In the genomic region with DNA sequence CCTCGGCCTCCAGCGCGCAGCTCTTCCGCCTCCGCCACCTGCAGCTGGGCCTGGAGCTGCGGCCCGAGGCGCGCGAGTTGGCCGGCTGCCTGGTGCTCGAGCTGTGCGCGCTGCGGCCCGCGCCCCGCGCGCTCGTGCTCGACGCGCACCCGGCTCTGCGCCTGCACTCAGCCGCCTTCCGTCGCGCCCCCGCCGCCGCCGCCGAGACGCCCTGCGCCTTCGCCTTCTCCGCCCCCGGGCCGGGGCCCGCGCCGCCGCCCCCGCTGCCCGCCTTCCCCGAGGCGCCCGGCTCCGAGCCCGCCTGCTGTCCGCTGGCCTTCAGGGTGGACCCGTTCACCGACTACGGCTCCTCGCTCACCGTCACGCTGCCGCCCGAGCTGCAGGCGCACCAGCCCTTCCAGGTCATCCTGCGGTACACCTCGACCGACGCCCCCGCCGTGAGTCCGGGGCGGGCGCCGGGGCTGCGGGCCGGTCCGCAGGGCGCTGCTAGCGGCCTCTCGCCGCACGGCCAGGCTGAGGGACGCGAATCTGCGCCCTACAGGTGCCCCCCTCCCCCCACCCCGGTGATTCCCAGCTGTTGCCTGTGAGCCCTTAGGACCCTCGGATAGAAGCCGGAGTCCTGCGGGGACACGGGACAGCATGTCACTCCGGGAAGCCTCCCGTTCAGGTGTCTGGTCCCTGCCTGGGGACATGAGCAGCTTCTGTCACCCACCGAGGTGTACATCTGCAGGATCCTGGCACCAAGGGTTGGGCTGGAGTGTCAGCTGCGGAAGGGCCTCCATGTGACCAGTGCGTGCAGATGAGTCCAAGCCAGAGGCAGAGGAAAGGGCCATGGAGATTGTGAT, we compare ENCODE assay signal across 8 cellular contexts. TPM values are rescaled to one million over a fixed set of nuclear protein-coding genes. Genes with fewer than 3 reads are reported as not detected.
A peak's percentile ranks its signal among the peaks of the same experiment; 100 is the strongest.
DNase-seq lines count a peak whose midpoint lies in the region; ATAC-seq and TF ChIP-seq lines count a peak whose summit lies in the region.

No MANE protein-coding gene starts in this region.

- TF ChIP-seq CTCF in dorsolateral prefrontal cortex (IDR thresholded peaks at IDR 0.05 in 54 of 56, conservative IDR thresholded peaks at IDR 0.05 in 2 of 56; ENCODE audit: low read depth in 1 of 56, partially characterized antibody in 56 of 56) = peak in 2 of 56 donors; percentile 9 to 15
- no peak for TF ChIP-seq CTCF in lower leg skin (IDR thresholded peaks at IDR 0.05)

- peaks cover 68% of the 10 kb centered on the region for H3K4me1 Mint-ChIP-seq in stimulated activated memory B cell treated with anti-CD40 and anti-IgM and Interleukin-4, amounts not matched to agents 10 μg/mL and 1 μg/mL and 100 μg/mL, for 72 hours

- no peaks in the 10 kb centered on the region for H3K27me3 ChIP-seq in MG63
- no peaks in the 10 kb centered on the region for H3K27me3 ChIP-seq in dorsolateral prefrontal cortex

- H3K27me3 Mint-ChIP-seq in stimulated activated memory B cell treated with anti-CD40 and anti-IgM and Interleukin-4, amounts not matched to agents 10 μg/mL and 1 μg/mL and 100 μg/mL, for 72 hours = no peaks in the 10 kb centered on the region

- no peaks in the 10 kb centered on the region for H3K9me3 Mint-ChIP-seq in stimulated activated memory B cell treated with anti-CD40 and anti-IgM and Interleukin-4, amounts not matched to agents 10 μg/mL and 1 μg/mL and 100 μg/mL, for 72 hours

- 1% methylated on average over 26 to 48 of the region's 93 CpGs for WGBS in lower leg skin, 2 donors

- ATAC-seq in GM21515 (IDR thresholded peaks at IDR 0.05; ENCODE audit: unreplicated experiment) = peak; percentile 5
- peak; percentile 25 for ATAC-seq in stimulated activated memory B cell treated with anti-CD40 and anti-IgM and Interleukin-4, amounts not matched to agents 10 μg/mL and 1 μg/mL and 100 μg/mL, for 72 hours

- H3K4me3 Mint-ChIP-seq in stimulated activated memory B cell treated with anti-CD40 and anti-IgM and Interleukin-4, amounts not matched to agents 10 μg/mL and 1 μg/mL and 100 μg/mL, for 72 hours = peak overlapping the region; percentile 88

- no peaks in the 10 kb centered on the region; the same call in 1 of the 2 replicates for H3K36me3 ChIP-seq in MG63

- intact Hi-C loops in dorsolateral prefrontal cortex (cut with DNase I) = loop anchor here (1.0 to 10.0 kb wide), 5 partner anchors 17 to 1066 kb away; a partner anchor contains a TSS
- intact Hi-C loops in lower leg skin (cut with DNase I; ENCODE audit: low total_unique reads) = no loop called here

- DNase-seq in EL = peak; percentile 57
- DNase-seq in MG63 = peak; percentile 70
- DNase-seq in activated CD4-positive, alpha-beta T cell treated with anti-CD3 and anti-CD28 coated beads for 48 hours = peak; percentile 43
- DNase-seq in dorsolateral prefrontal cortex = peak; percentile 39 to 83 (median 62)
- peak in 1 of 2 donors; percentile 88 for DNase-seq in lower leg skin (ENCODE audit: low spot score in 2 of 2)
- DNase-seq in NK-92 (lab: John Stamatoyannopoulos, UW; ENCODE audit: unreplicated experiment) = no peak

- TF ChIP-seq POLR2A in lower leg skin (IDR thresholded peaks at IDR 0.05) = no peak

- H3K4me3 ChIP-seq in MG63 (peak overlapping the region; percentile 48), dorsolateral prefrontal cortex (peak overlapping the region; percentile 48 to 89 (median 76)), lower leg skin (ENCODE audit: low read depth, poor library complexity, severe bottlenecking) (peak overlapping the region; percentile 57)

- H3K27ac Mint-ChIP-seq in stimulated activated memory B cell treated with anti-CD40 and anti-IgM and Interleukin-4, amounts not matched to agents 10 μg/mL and 1 μg/mL and 100 μg/mL, for 72 hours = peak overlapping the region; percentile 79

- no peaks in the 10 kb centered on the region for H3K9me3 ChIP-seq in MG63

- H3K27ac ChIP-seq in dorsolateral prefrontal cortex = peak overlapping the region in 57 of 59 donors; percentile 15 to 96 (median 87)

- peaks cover 19% of the 10 kb centered on the region for H3K36me3 Mint-ChIP-seq in stimulated activated memory B cell treated with anti-CD40 and anti-IgM and Interleukin-4, amounts not matched to agents 10 μg/mL and 1 μg/mL and 100 μg/mL, for 72 hours

RNA-seq across cellular contexts. Expression of a gene that starts 0.6 kb away (rescaled TPM):
- total RNA-seq in MG63 (2014; rRNA removed; shearing (Covaris generic); ENCODE audit: low replicate concordance) = 13.6 and 13.9 TPM in 2 replicates
- total RNA-seq in dorsolateral prefrontal cortex (10 to 100 TPM; 16.7 to 49.1 (median 26.4) TPM), lower leg skin (10 to 100 TPM; 76.1 to 99.9 (median 78.6) TPM)

RNA-seq across cellular contexts. Expression of a gene that starts 8.7 kb away (rescaled TPM):
- total RNA-seq in MG63 (2014; rRNA removed; shearing (Covaris generic); ENCODE audit: low replicate concordance) = 6.3 and 7.3 TPM in 2 replicates
- total RNA-seq in dorsolateral prefrontal cortex (10 to 100 TPM in 56 of 120 experiments, 1 to 10 TPM in 64; 5.5 to 19.0 (median 9.5) TPM), lower leg skin (1 to 10 TPM; 5.5 to 8.1 (median 7.4) TPM)

RNA-seq across cellular contexts. Expression of a gene that starts 11.1 kb away (rescaled TPM):
- total RNA-seq in MG63 (2014; rRNA removed; shearing (Covaris generic); ENCODE audit: low replicate concordance) = 10.2 and 23.8 TPM in 2 replicates
- total RNA-seq in dorsolateral prefrontal cortex = 10 to 100 TPM; 14.0 to 42.7 (median 25.5) TPM
- total RNA-seq in lower leg skin = 10 to 100 TPM; 18.0 to 22.7 (median 21.1) TPM

RNA-seq across cellular contexts. Expression of a gene that starts 17.6 kb away (rescaled TPM):
- total RNA-seq in MG63 (2014; rRNA removed; shearing (Covaris generic); ENCODE audit: low replicate concordance) = 12.5 and 18.4 TPM in 2 replicates
- total RNA-seq in dorsolateral prefrontal cortex (10 to 100 TPM; 25.6 to 70.0 (median 40.7) TPM), lower leg skin (10 to 100 TPM; 25.6 to 38.0 (median 28.4) TPM)

RNA-seq across cellular contexts. Expression of a gene that starts 56.4 kb away (rescaled TPM):
- total RNA-seq in MG63 (2014; rRNA removed; shearing (Covaris generic); ENCODE audit: low replicate concordance) = 0.35 and 2.2 TPM in 2 replicates
- 10 to 100 TPM in 4 of 120 experiments, 1 to 10 TPM in 116; 1.7 to 14.3 (median 4.9) TPM for total RNA-seq in dorsolateral prefrontal cortex
- total RNA-seq in lower leg skin = 1 to 10 TPM; 1.2 to 2.8 (median 2.4) TPM
